In genomic region chr5:157555031-157555640, GRCh38 we compare ENCODE assay signal across 11 cellular contexts. TPM values are rescaled to one million over a fixed set of nuclear protein-coding genes. Genes with fewer than 3 reads are reported as not detected.
DNase-seq lines count a peak whose midpoint lies in the region; ATAC-seq, FAIRE-seq and TF ChIP-seq lines count a peak whose summit lies in the region.
"Had no signal": no experiment of that assay in that cellular context is flagged by ENCODE, and none has a peak within 500 bp of the region (broad histone marks: within the 10 kb centered on the region; RNA-seq: fewer than 3 reads in every experiment).

No MANE protein-coding gene starts in this region.

- CTCF ChIA-PET in activated CD4-positive, alpha-beta memory T cell treated with anti-CD3 and anti-CD28 coated beads, Interleukin-2, amount 10 ng/mL, durations not matched to agents 7 days and 5 days (lab: Charles Lee) = interaction anchor here (1.1 to 1.7 kb wide), 3 partner anchors 12 to 16 kb away, joined by 5 read pairs; no protein-coding TSS in a partner anchor

- peak overlapping the region; percentile 23 to 79 (median 33) for H3K27ac ChIP-seq in right lobe of liver
- H3K27ac ChIP-seq in upper lobe of left lung = peak overlapping the region in 3 of 4 donors; percentile 18 to 69 (median 49)
- H3K27ac ChIP-seq: lower lobe of right lung had no signal

- peak; percentile 13 for TF ChIP-seq POLR2A in right lobe of liver (IDR thresholded peaks at IDR 0.05)
- TF ChIP-seq POLR2A in upper lobe of left lung (IDR thresholded peaks at IDR 0.05) = no peak
- no peak for TF ChIP-seq POLR2A in H54 (IDR thresholded peaks at IDR 0.05; ENCODE audit: low read depth, low read length)

- peak overlapping the region; percentile 0 for H3K27ac Mint-ChIP-seq in activated T-cell treated with anti-CD3 and anti-CD28 coated beads, Interleukin-2, amount 50 U/mL, for 24 hours
- H3K27ac Mint-ChIP-seq in activated CD4-positive, alpha-beta memory T cell treated with anti-CD3 and anti-CD28 coated beads, Interleukin-2, amount 10 ng/mL, durations not matched to agents 7 days and 5 days = peak overlapping the region; percentile 69

- no peak for FAIRE-seq in H54 (lab: Jason Lieb, UNC)

- peaks cover 31% of the 10 kb centered on the region for H3K36me3 Mint-ChIP-seq in activated T-cell treated with anti-CD3 and anti-CD28 coated beads, Interleukin-2, amount 50 U/mL, for 24 hours (ENCODE audit: low read depth)
- H3K36me3 Mint-ChIP-seq in activated T-cell treated with anti-CD3 and anti-CD28 coated beads, Interleukin-2, amount 50 U/mL, for 4 hours (ENCODE audit: insufficient read depth) = peaks cover 15% of the 10 kb centered on the region
- H3K36me3 Mint-ChIP-seq in activated CD4-positive, alpha-beta memory T cell treated with anti-CD3 and anti-CD28 coated beads, Interleukin-2, amount 10 ng/mL, durations not matched to agents 7 days and 5 days (ENCODE audit: low read depth) = peaks cover 88% of the 10 kb centered on the region

- H3K36me3 ChIP-seq in right lobe of liver (no peaks in the 10 kb centered on the region), upper lobe of left lung (no peaks in the 10 kb centered on the region)
- H3K36me3 ChIP-seq: lower lobe of right lung had no signal

- 11% methylated on average over 4 of the region's 4 CpGs for WGBS in right lobe of liver (ENCODE audit: insufficient coverage, low coverage, low lambda C conversion rate, missing lambda C conversion rate)
- WGBS in upper lobe of left lung, 2 donors = 45 to 58% methylated on average over 4 of the region's 4 CpGs

- H3K4me3 ChIP-seq in right lobe of liver = no peak overlapping the region
- no peak overlapping the region for H3K4me3 ChIP-seq in upper lobe of left lung
- H3K4me3 ChIP-seq: lower lobe of right lung had no signal

- POLR2A ChIA-PET in activated CD4-positive, alpha-beta memory T cell treated with anti-CD3 and anti-CD28 coated beads, Interleukin-2, amount 10 ng/mL, durations not matched to agents 7 days and 5 days (lab: Charles Lee) = interaction anchor here (1.2 to 2.4 kb wide), 6 partner anchors 10 to 188 kb away, joined by 3 to 23 read pairs (median 6); partner anchors contain the start of gene LSM11

- no peaks in the 10 kb centered on the region for H3K9me3 ChIP-seq in right lobe of liver
- no peaks in the 10 kb centered on the region for H3K9me3 ChIP-seq in upper lobe of left lung
- H3K9me3 ChIP-seq: lower lobe of right lung had no signal

- H3K4me3 Mint-ChIP-seq in activated T-cell treated with anti-CD3 and anti-CD28 coated beads, Interleukin-2, amount 50 U/mL, for 24 hours = no peak overlapping the region
- H3K4me3 Mint-ChIP-seq in activated T-cell treated with anti-CD3 and anti-CD28 coated beads, Interleukin-2, amount 50 U/mL, for 4 hours = no peak overlapping the region
- H3K4me3 Mint-ChIP-seq in activated CD4-positive, alpha-beta memory T cell treated with anti-CD3 and anti-CD28 coated beads, Interleukin-2, amount 10 ng/mL, durations not matched to agents 7 days and 5 days = no peak overlapping the region

- intact Hi-C loops in right lobe of liver (cut with DNase I) = no loop called here

- H3K27me3 ChIP-seq in right lobe of liver (no peaks in the 10 kb centered on the region), upper lobe of left lung (no peaks in the 10 kb centered on the region)

- H3K4me1 Mint-ChIP-seq in activated T-cell treated with anti-CD3 and anti-CD28 coated beads, Interleukin-2, amount 50 U/mL, for 24 hours (ENCODE audit: low read depth) = peaks cover 45% of the 10 kb centered on the region
- peaks cover 71% of the 10 kb centered on the region for H3K4me1 Mint-ChIP-seq in activated T-cell treated with anti-CD3 and anti-CD28 coated beads, Interleukin-2, amount 50 U/mL, for 4 hours (ENCODE audit: low read depth)
- peaks cover 89% of the 10 kb centered on the region for H3K4me1 Mint-ChIP-seq in activated CD4-positive, alpha-beta memory T cell treated with anti-CD3 and anti-CD28 coated beads, Interleukin-2, amount 10 ng/mL, durations not matched to agents 7 days and 5 days

- no peaks in the 10 kb centered on the region for H3K9me3 Mint-ChIP-seq in activated T-cell treated with anti-CD3 and anti-CD28 coated beads, Interleukin-2, amount 50 U/mL, for 24 hours
- H3K9me3 Mint-ChIP-seq in activated T-cell treated with anti-CD3 and anti-CD28 coated beads, Interleukin-2, amount 50 U/mL, for 4 hours = no peaks in the 10 kb centered on the region
- no peaks in the 10 kb centered on the region for H3K9me3 Mint-ChIP-seq in activated CD4-positive, alpha-beta memory T cell treated with anti-CD3 and anti-CD28 coated beads, Interleukin-2, amount 10 ng/mL, durations not matched to agents 7 days and 5 days

- TF ChIP-seq EP300 in upper lobe of left lung (IDR thresholded peaks at IDR 0.05) = peak in 1 of 4 donors; percentile 1

- no peak for ATAC-seq in activated T-cell treated with anti-CD3 and anti-CD28 coated beads, Interleukin-2, amount 50 U/mL, for 4 hours
- ATAC-seq in right lobe of liver = peak; percentile 71 to 87 (median 82)
- ATAC-seq in upper lobe of left lung (ENCODE audit: low FRiP score in 2 of 2) = peak in 1 of 2 donors; percentile 29

- DNase-seq in activated T-cell treated with anti-CD3 and anti-CD28 coated beads, Interleukin-2, amount 50 U/mL, for 24 hours = no peak
- no peak for DNase-seq in activated T-cell treated with anti-CD3 and anti-CD28 coated beads, Interleukin-2, amount 50 U/mL, for 4 hours
- DNase-seq in activated CD4-positive, alpha-beta memory T cell treated with anti-CD3 and anti-CD28 coated beads, Interleukin-2, amount 10 ng/mL, durations not matched to agents 7 days and 5 days = no peak
- peak in 1 of 3 donors; percentile 66 for DNase-seq in right lobe of liver
- no peak for DNase-seq in upper lobe of left lung
- no peak for DNase-seq in RKO (ENCODE audit: low spot score)
- DNase-seq in AML-193 (lab: John Stamatoyannopoulos, UW) = no peak
- DNase-seq in H54 (ENCODE audit: insufficient read length, low spot score) = no peak
- DNase-seq: H7, lower lobe of right lung, NCI-H510A treated with DMSO at 0.1 percent for 48 hours had no signal

- no peaks in the 10 kb centered on the region for H3K27me3 Mint-ChIP-seq in activated T-cell treated with anti-CD3 and anti-CD28 coated beads, Interleukin-2, amount 50 U/mL, for 24 hours
- no peaks in the 10 kb centered on the region for H3K27me3 Mint-ChIP-seq in activated T-cell treated with anti-CD3 and anti-CD28 coated beads, Interleukin-2, amount 50 U/mL, for 4 hours (ENCODE audit: low read depth)
- H3K27me3 Mint-ChIP-seq in activated CD4-positive, alpha-beta memory T cell treated with anti-CD3 and anti-CD28 coated beads, Interleukin-2, amount 10 ng/mL, durations not matched to agents 7 days and 5 days = no peaks in the 10 kb centered on the region

- TF ChIP-seq CTCF in right lobe of liver (IDR thresholded peaks at IDR 0.05) (no peak), upper lobe of left lung (IDR thresholded peaks at IDR 0.05) (no peak)

- H3K4me1 ChIP-seq in right lobe of liver = peaks cover 0 to 48% (median 17%) of the 10 kb centered on the region in 4 donors
- peaks cover 12 to 26% (median 23%) of the 10 kb centered on the region in 4 donors for H3K4me1 ChIP-seq in upper lobe of left lung

RNA-seq across cellular contexts. Expression of gene ADAM19, which starts 20.4 kb away (rescaled TPM):
- 10 to 100 TPM; 37.9 to 54.9 (median 49.2) TPM for total RNA-seq in activated T-cell treated with anti-CD3 and anti-CD28 coated beads, Interleukin-2, amount 50 U/mL, for 4 hours
- 100 to 1,000 TPM; 309 to 313 TPM for total RNA-seq in activated CD4-positive, alpha-beta memory T cell treated with anti-CD3 and anti-CD28 coated beads, Interleukin-2, amount 10 ng/mL, durations not matched to agents 7 days and 5 days
- total RNA-seq in right lobe of liver = 1 to 10 TPM; 1.8 to 9.4 (median 4.5) TPM
- 10 to 100 TPM in 2 of 6 donors, 1 to 10 TPM in 4; 5.5 to 17.0 (median 7.1) TPM for total RNA-seq in upper lobe of left lung

Comparison
In these comparisons a context has a peak if more than half of its experiments do, and no peak if none do; other contexts are left out.
1. ATAC-seq: peak in right lobe of liver (4 of 4); none in activated T-cell treated with anti-CD3 and anti-CD28 coated beads, Interleukin-2, amount 50 U/mL, for 4 hours (0 of 2).
2. RNA of gene ADAM19, which starts 20.4 kb away (total RNA-seq): 309 to 313 TPM in activated CD4-positive, alpha-beta memory T cell treated with anti-CD3 and anti-CD28 coated beads, Interleukin-2, amount 10 ng/mL, durations not matched to agents 7 days and 5 days; 37.9 to 54.9 TPM in activated T-cell treated with anti-CD3 and anti-CD28 coated beads, Interleukin-2, amount 50 U/mL, for 4 hours, 5.5 to 17.0 TPM in upper lobe of left lung and 1.8 to 9.4 TPM in right lobe of liver; every median in the first group is over 4 times any median in the second.